In genomic region chr9:23423999-23424398, GRCh38 we compare ENCODE assay signal across 28 cellular contexts.
"Had no signal": no experiment of that assay in that cellular context is flagged by ENCODE, and none has a peak within 500 bp of the region (broad histone marks: within the 10 kb centered on the region; RNA-seq: fewer than 3 reads in every experiment).

No MANE protein-coding gene starts in this region.

- H3K4me3 Mint-ChIP-seq: dendritic cell treated with granulocyte-macrophage colony-stimulating factor and Interleukin-4, amounts not matched to agents 40 ng/mL and 50 ng/mL, for 4 days; effector memory CD8-positive, alpha-beta T cell; endodermal cell had no signal

- H3K4me3 ChIP-seq: colonic mucosa, coronary artery, dorsolateral prefrontal cortex, esophagus muscularis mucosa, esophagus squamous epithelium, gastrocnemius medialis, gastroesophageal sphincter, heart left ventricle, heart right ventricle had no signal

- H3K27me3 Mint-ChIP-seq: dendritic cell treated with granulocyte-macrophage colony-stimulating factor and Interleukin-4, amounts not matched to agents 40 ng/mL and 50 ng/mL, for 4 days; effector memory CD8-positive, alpha-beta T cell had no signal

- H3K9me3 Mint-ChIP-seq: endodermal cell had no signal

- H3K9me3 ChIP-seq: colonic mucosa, esophagus muscularis mucosa, esophagus squamous epithelium, gastroesophageal sphincter, heart left ventricle, heart right ventricle had no signal

- H3K27me3 ChIP-seq: colonic mucosa, esophagus muscularis mucosa, esophagus squamous epithelium, foreskin keratinocyte, gastrocnemius medialis, gastroesophageal sphincter, heart left ventricle had no signal

- DNase-seq: colonic mucosa; cortex of kidney; dermis blood vessel endothelial cell; dorsolateral prefrontal cortex; effector CD4-positive, alpha-beta T cell; effector CD8-positive, alpha-beta T cell; effector memory CD4-positive, alpha-beta T cell; effector memory CD8-positive, alpha-beta T cell; endodermal cell; erythroblast; esophagus squamous epithelium; foreskin fibroblast; foreskin keratinocyte; gastrocnemius medialis; glutamatergic neuron; head of caudate nucleus; heart left ventricle; heart right ventricle had no signal

- H3K4me1 ChIP-seq: colonic mucosa, esophagus muscularis mucosa, esophagus squamous epithelium, foreskin keratinocyte, gastrocnemius medialis, gastroesophageal sphincter, heart left ventricle, heart right ventricle had no signal

- H3K36me3 ChIP-seq: colonic mucosa, esophagus muscularis mucosa, esophagus squamous epithelium, gastrocnemius medialis, gastroesophageal sphincter, heart left ventricle, heart right ventricle had no signal

- FAIRE-seq: colon, endometrium, endothelial cell of umbilical vein, frontal cortex had no signal

- H3K27ac Mint-ChIP-seq: dendritic cell treated with granulocyte-macrophage colony-stimulating factor and Interleukin-4, amounts not matched to agents 40 ng/mL and 50 ng/mL, for 4 days; effector memory CD8-positive, alpha-beta T cell; endodermal cell had no signal

- ATAC-seq: effector memory CD8-positive, alpha-beta T cell; esophagus mucosa; foreskin keratinocyte; gastrocnemius medialis; gastroesophageal sphincter; heart left ventricle; heart right ventricle had no signal

- H3K27ac ChIP-seq: colonic mucosa, coronary artery, dorsolateral prefrontal cortex, epithelial cell of prostate, esophagus muscularis mucosa, esophagus squamous epithelium, foreskin keratinocyte, gastrocnemius medialis, gastroesophageal sphincter, heart left ventricle, heart right ventricle had no signal
